Comparison of ENCODE assay signal across 32 cellular contexts in the genomic region with DNA sequence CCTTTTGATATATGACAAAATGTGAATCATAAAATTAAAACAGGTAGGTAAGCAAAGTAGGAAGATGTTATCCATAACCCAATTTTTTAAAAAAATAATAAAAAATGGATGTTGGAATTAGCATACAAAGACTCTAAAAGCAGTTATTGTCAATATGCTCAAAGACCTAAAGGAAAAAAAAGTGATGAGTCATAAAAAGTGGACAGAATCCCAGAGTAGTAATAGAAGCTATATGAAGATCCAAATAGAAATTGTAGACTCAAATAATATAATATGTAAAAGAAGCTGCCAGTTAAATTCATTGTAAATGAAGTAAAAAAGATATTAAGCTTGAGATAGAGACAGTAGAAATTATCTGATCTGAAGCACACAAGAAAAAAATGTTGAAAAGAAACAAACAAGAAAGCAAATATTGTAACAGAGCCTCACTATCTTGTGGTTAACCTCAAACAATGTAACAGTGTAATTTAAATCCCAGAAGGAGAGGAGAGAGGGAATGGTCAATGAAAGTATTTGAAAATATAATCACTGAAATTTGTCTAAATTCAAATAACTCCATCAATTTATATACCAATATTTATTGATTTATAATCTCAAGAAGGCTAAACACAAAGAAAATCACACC.
"Had no signal": no experiment of that assay in that cellular context is flagged by ENCODE, and none has a peak within 500 bp of the region (broad histone marks: within the 10 kb centered on the region; RNA-seq: fewer than 3 reads in every experiment).

No MANE protein-coding gene starts in this region.

- DNase-seq: activated CD4-positive, alpha-beta T cell treated with anti-CD3 and anti-CD28 coated beads for 4 hours; activated CD4-positive, alpha-beta T cell treated with anti-CD3 and anti-CD28 coated beads, Interleukin-2, amount 50 U/mL, for 4 hours; activated CD4-positive, CD25-positive, alpha-beta regulatory T cell; activated effector memory CD4-positive, alpha-beta T cell treated with Interleukin-2 at 50 U/mL for 16 hours; activated naive CD4-positive, alpha-beta T cell treated with Interleukin-2 at 50 U/mL for 16 hours; aorta; central memory CD4-positive, alpha-beta T cell; heart left ventricle; hypothalamus; immature natural killer cell; kidney; left colon; midbrain; naive thymus-derived CD4-positive, alpha-beta T cell; nucleus accumbens; pancreas; retina; sigmoid colon; stimulated activated CD4-positive, alpha-beta T cell treated with anti-CD3 and anti-CD28 coated beads, Interleukin-15, amount 100 ng/mL, for 24 hours; stimulated activated CD4-positive, alpha-beta T cell treated with anti-CD3 and anti-CD28 coated beads, Interleukin-2, amount 100 ng/mL, for 24 hours; stimulated activated naive B cell treated with anti-CD40 and anti-IgM and Interleukin-4, amounts not matched to agents 10 μg/mL and 1 μg/mL and 100 μg/mL, for 72 hours; stomach; tibial artery; upper lobe of right lung had no signal

- H3K4me3 ChIP-seq: heart left ventricle, pancreas, prostate gland, sigmoid colon, stomach, suprapubic skin, tibial artery, upper lobe of right lung had no signal

- H3K4me1 ChIP-seq: foreskin keratinocyte, heart left ventricle, pancreas, prostate gland, sigmoid colon, stomach, suprapubic skin, tibial artery, upper lobe of right lung had no signal

- H3K27me3 ChIP-seq: brain microvascular endothelial cell, foreskin keratinocyte, heart left ventricle, pancreas, sigmoid colon, stomach, suprapubic skin, tibial artery, upper lobe of right lung had no signal

- H3K36me3 ChIP-seq: brain microvascular endothelial cell, heart left ventricle, pancreas, prostate gland, sigmoid colon, stomach, suprapubic skin, tibial artery, upper lobe of right lung had no signal

- H3K4me1 Mint-ChIP-seq: immature natural killer cell; naive thymus-derived CD4-positive, alpha-beta T cell; neural crest cell; stimulated activated naive B cell treated with anti-CD40 and anti-IgM and Interleukin-4, amounts not matched to agents 10 μg/mL and 1 μg/mL and 100 μg/mL, for 72 hours had no signal

- H3K27ac ChIP-seq: brain microvascular endothelial cell, foreskin keratinocyte, heart left ventricle, pancreas, prostate gland, sigmoid colon, stomach, suprapubic skin, tibial artery, upper lobe of right lung had no signal

- H3K4me3 Mint-ChIP-seq: activated naive CD8-positive, alpha-beta T cell; immature natural killer cell; naive thymus-derived CD4-positive, alpha-beta T cell; neural crest cell; stimulated activated naive B cell treated with anti-CD40 and anti-IgM and Interleukin-4, amounts not matched to agents 10 μg/mL and 1 μg/mL and 100 μg/mL, for 72 hours; T-helper 2 cell treated with Interferon-gamma antibody and Interleukin-4, amounts not matched to agents 5 μg/mL and 100 μg/mL, for 36 hours had no signal

- H3K9me3 ChIP-seq: pancreas, prostate gland, sigmoid colon, tibial artery, upper lobe of right lung had no signal

- FAIRE-seq: endothelial cell of umbilical vein, kidney, pancreas had no signal

- H3K36me3 Mint-ChIP-seq: activated naive CD8-positive, alpha-beta T cell; immature natural killer cell; naive thymus-derived CD4-positive, alpha-beta T cell; stimulated activated naive B cell treated with anti-CD40 and anti-IgM and Interleukin-4, amounts not matched to agents 10 μg/mL and 1 μg/mL and 100 μg/mL, for 72 hours had no signal

- H3K27ac Mint-ChIP-seq: activated naive CD8-positive, alpha-beta T cell; immature natural killer cell; naive thymus-derived CD4-positive, alpha-beta T cell; stimulated activated naive B cell treated with anti-CD40 and anti-IgM and Interleukin-4, amounts not matched to agents 10 μg/mL and 1 μg/mL and 100 μg/mL, for 72 hours; T-helper 2 cell treated with Interferon-gamma antibody and Interleukin-4, amounts not matched to agents 5 μg/mL and 100 μg/mL, for 36 hours had no signal

- ATAC-seq: foreskin keratinocyte; heart left ventricle; left colon; naive thymus-derived CD4-positive, alpha-beta T cell; pancreas; stimulated activated naive B cell treated with anti-CD40 and anti-IgM and Interleukin-4, amounts not matched to agents 10 μg/mL and 1 μg/mL and 100 μg/mL, for 72 hours had no signal

- H3K27me3 Mint-ChIP-seq: activated naive CD8-positive, alpha-beta T cell; naive thymus-derived CD4-positive, alpha-beta T cell; stimulated activated naive B cell treated with anti-CD40 and anti-IgM and Interleukin-4, amounts not matched to agents 10 μg/mL and 1 μg/mL and 100 μg/mL, for 72 hours had no signal
